In genomic region chr1:94039514-94039870, GRCh38 we compare ENCODE assay signal across 8 cellular contexts.
DNase-seq lines count a peak whose midpoint lies in the region; ATAC-seq and TF ChIP-seq lines count a peak whose summit lies in the region.

No MANE protein-coding gene starts in this region.

- intact Hi-C loops in natural killer cell (cut with micrococcal nuclease), result loop anchor here (2.0 kb wide), 1 partner anchor 767 kb away; no protein-coding TSS in a partner anchor

- peak overlapping the region in 1 of 2 donors; percentile 49 for H3K27ac ChIP-seq in lung (ENCODE audit: low read depth in 1 of 2, low read length in 1 of 2)

- TF ChIP-seq CTCF in natural killer cell (IDR thresholded peaks at IDR 0.05) (peak; percentile 94), lung (IDR thresholded peaks at IDR 0.05; ENCODE audit: control extremely low read depth, extremely low read depth) (peak; percentile 57)

- no peak overlapping the region for H3K4me3 ChIP-seq in lung

- H3K36me3 ChIP-seq in lung (ENCODE audit: control insufficient read depth in 2 of 2, insufficient read depth in 2 of 2, low read length in 2 of 2), result no peaks in the 10 kb centered on the region

- H3K4me3 Mint-ChIP-seq in natural killer cell, result no peak overlapping the region
- H3K4me3 Mint-ChIP-seq in natural killer cell treated with Interleukin-12 subunit alpha and Interleukin-12 subunit beta and Interleukin-15 and Interleukin-18, amount 100 ng/mL, for 72 hours, result no peak overlapping the region

- no peaks in the 10 kb centered on the region for H3K27me3 ChIP-seq in lung (ENCODE audit: control insufficient read depth, insufficient read depth)

- H3K4me1 ChIP-seq in lung (ENCODE audit: control insufficient read depth in 2 of 2, insufficient read depth in 2 of 2, low read length in 2 of 2), result peaks cover 2 to 5% of the 10 kb centered on the region in 2 donors

- no peaks in the 10 kb centered on the region for H3K9me3 Mint-ChIP-seq in natural killer cell
- H3K9me3 Mint-ChIP-seq in natural killer cell treated with Interleukin-12 subunit alpha and Interleukin-12 subunit beta and Interleukin-15 and Interleukin-18, amount 100 ng/mL, for 72 hours, result no peaks in the 10 kb centered on the region

- H3K27ac Mint-ChIP-seq in natural killer cell, result no peak overlapping the region
- H3K27ac Mint-ChIP-seq in natural killer cell treated with Interleukin-12 subunit alpha and Interleukin-12 subunit beta and Interleukin-15 and Interleukin-18, amount 100 ng/mL, for 72 hours, result no peak overlapping the region

- WGBS in lung, 2 donors, result 5 to 8% methylated on average over 4 of the region's 4 CpGs

- peaks cover 2 to 7% of the 10 kb centered on the region in 2 donors for H3K27me3 Mint-ChIP-seq in natural killer cell (ENCODE audit: low read depth in 2 of 2)
- peaks cover 2 to 7% of the 10 kb centered on the region in 2 donors for H3K27me3 Mint-ChIP-seq in natural killer cell treated with Interleukin-12 subunit alpha and Interleukin-12 subunit beta and Interleukin-15 and Interleukin-18, amount 100 ng/mL, for 72 hours

- H3K4me1 Mint-ChIP-seq in natural killer cell, result peaks cover 22% of the 10 kb centered on the region in 2 donors
- H3K4me1 Mint-ChIP-seq in natural killer cell treated with Interleukin-12 subunit alpha and Interleukin-12 subunit beta and Interleukin-15 and Interleukin-18, amount 100 ng/mL, for 72 hours (ENCODE audit: low read depth in 2 of 2), result peaks cover 18 to 20% of the 10 kb centered on the region in 2 donors

- peak; percentile 51 for DNase-seq in natural killer cell
- DNase-seq in natural killer cell treated with Interleukin-12 subunit alpha and Interleukin-12 subunit beta and Interleukin-15 and Interleukin-18, amount 100 ng/mL, for 72 hours (ENCODE audit: low spot score), result no peak
- peak; percentile 44 for DNase-seq in NCI-H2107 (lab: John Stamatoyannopoulos, UW)
- peak; percentile 43 to 52 for DNase-seq in activated CD4-positive, alpha-beta T cell treated with anti-CD3 and anti-CD28 coated beads for 4 hours
- DNase-seq in dermis microvascular lymphatic vessel endothelial cell (ENCODE audit: low read depth in 2 of 2), result peak; percentile 58 to 84
- peak; percentile 66 for DNase-seq in lung (ENCODE audit: low spot score)
- DNase-seq in stimulated activated CD8-positive, alpha-beta memory T cell treated with anti-CD3 and anti-CD28 coated beads, Interleukin-4, amount 100 ng/mL, for 24 hours (ENCODE audit: low read depth), result peak; percentile 17

- ATAC-seq in natural killer cell, result peak in 2 of 3 donors; percentile 58 to 68
- ATAC-seq in natural killer cell treated with Interleukin-12 subunit alpha and Interleukin-12 subunit beta and Interleukin-15 and Interleukin-18, amount 100 ng/mL, for 72 hours, result no peak
- no peak for ATAC-seq in lung (ENCODE audit: insufficient read depth, low FRiP score)
- ATAC-seq in GM21390 (IDR thresholded peaks at IDR 0.05; ENCODE audit: unreplicated experiment), result no peak

- no peaks in the 10 kb centered on the region for H3K9me3 ChIP-seq in lung (ENCODE audit: control insufficient read depth in 2 of 2, insufficient read depth in 1 of 2, low read length in 1 of 2)

- no peaks in the 10 kb centered on the region for H3K36me3 Mint-ChIP-seq in natural killer cell
- no peaks in the 10 kb centered on the region for H3K36me3 Mint-ChIP-seq in natural killer cell treated with Interleukin-12 subunit alpha and Interleukin-12 subunit beta and Interleukin-15 and Interleukin-18, amount 100 ng/mL, for 72 hours

Comparison
In these comparisons a context has a peak if more than half of its experiments do, and no peak if none do; other contexts are left out.
1. ATAC-seq: peak in natural killer cell (2 of 3); none in natural killer cell treated with Interleukin-12 subunit alpha and Interleukin-12 subunit beta and Interleukin-15 and Interleukin-18, amount 100 ng/mL, for 72 hours (0 of 2), lung (single experiment) and GM21390 (single experiment).